Comparison of ENCODE assay signal across 20 cellular contexts in the genomic region with DNA sequence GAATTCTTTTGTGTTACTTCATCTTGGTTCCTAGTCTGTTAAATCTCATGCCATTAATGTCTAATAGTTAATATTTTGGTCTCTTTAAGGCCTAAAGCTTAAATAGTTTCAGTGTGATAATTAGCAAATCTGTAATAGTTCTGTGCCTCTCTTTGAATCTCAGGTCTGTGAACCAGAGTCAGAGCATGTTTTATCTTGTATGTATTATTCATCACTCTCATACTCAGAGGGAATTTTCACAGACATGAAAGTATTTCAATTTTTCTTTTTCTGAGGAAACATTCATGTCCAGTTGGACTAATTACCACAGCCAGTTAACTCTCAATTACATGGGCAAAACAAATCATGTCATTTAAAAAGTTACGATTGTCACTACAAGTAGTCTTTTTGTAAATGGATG.
DNase-seq lines count a peak whose midpoint lies in the region; ATAC-seq, FAIRE-seq and TF ChIP-seq lines count a peak whose summit lies in the region.
"Had no signal": no experiment of that assay in that cellular context is flagged by ENCODE, and none has a peak within 500 bp of the region (broad histone marks: within the 10 kb centered on the region; RNA-seq: fewer than 3 reads in every experiment).

No MANE protein-coding gene starts in this region.

- H3K4me2 ChIP-seq in mammary epithelial cell (ENCODE audit: insufficient read depth, low read depth, low read length) (peak overlapping the region; percentile 65), keratinocyte (ENCODE audit: control insufficient read depth, extremely low read depth, insufficient read depth, low read depth, low read length) (peak overlapping the region; percentile 62)
- H3K4me2 ChIP-seq: BLaER1, GM23338 had no signal

- H3K36me3 Mint-ChIP-seq in MCF 10A (ENCODE audit: insufficient read depth, unreplicated experiment) = no peaks in the 10 kb centered on the region
- H3K36me3 Mint-ChIP-seq: CD4-positive, CD25-positive, alpha-beta regulatory T cell; CD8-positive, alpha-beta memory T cell had no signal

- H3K4me1 ChIP-seq in mammary epithelial cell (ENCODE audit: insufficient read depth, low read length) (peaks cover 4% of the 10 kb centered on the region), keratinocyte (ENCODE audit: control insufficient read depth, extremely low read depth, insufficient read depth, low read length) (peaks cover 5% of the 10 kb centered on the region)
- H3K4me1 ChIP-seq: BLaER1 had no signal

- in situ Hi-C loops in mammary epithelial cell (cut with MboI; ENCODE audit: low sequenced_read_pairs in 2 of 2) = no loop called here

- intact Hi-C loops in mammary epithelial cell (cut with micrococcal nuclease) (no loop called here), MCF 10A (cut with micrococcal nuclease) (no loop called here)

- ATAC-seq in GM21423 (IDR thresholded peaks at IDR 0.05; ENCODE audit: unreplicated experiment) = no peak
- ATAC-seq: GM23338, HCT116 had no signal

- FAIRE-seq in bronchial epithelial cell (lab: Jason Lieb, UNC) (no peak), keratinocyte (lab: Jason Lieb, UNC) (no peak)
- FAIRE-seq: GM19239 had no signal

- no peak overlapping the region for H3K27ac Mint-ChIP-seq in MCF 10A (ENCODE audit: low read depth, unreplicated experiment)
- H3K27ac Mint-ChIP-seq: B cell; CD4-positive, CD25-positive, alpha-beta regulatory T cell; CD8-positive, alpha-beta memory T cell; GM23338; H9 had no signal

- H3K9me3 ChIP-seq in mammary epithelial cell (replicated peaks; ENCODE audit: insufficient read depth, low read length) (no peaks in the 10 kb centered on the region), keratinocyte (ENCODE audit: control insufficient read depth, low read depth, low read length) (no peaks in the 10 kb centered on the region)
- H3K9me3 ChIP-seq: BLaER1 had no signal

- DNase-seq in mammary epithelial cell = peak; percentile 51
- DNase-seq in MCF 10A (ENCODE audit: unreplicated experiment) = no peak
- peak; percentile 64 for DNase-seq in bronchial epithelial cell (ENCODE audit: low read depth)
- DNase-seq in keratinocyte (ENCODE audit: low read depth, low spot score) = no peak
- no peak for DNase-seq in T-helper 2 cell
- no peak for DNase-seq in DMS114 treated with DMSO at 0.1 percent for 48 hours (lab: John Stamatoyannopoulos, UW; ENCODE audit: unreplicated experiment)
- DNase-seq: Calu3; CD4-positive, CD25-positive, alpha-beta regulatory T cell; CD8-positive, alpha-beta memory T cell; DMS153; DND-41; H9 had no signal

- CTCF ChIA-PET in mammary epithelial cell (lab: Charles Lee; ENCODE audit: low non-redundant PET) = no interaction called here
- CTCF ChIA-PET in MCF 10A (lab: Yijun Ruan, JAX) = no interaction called here

- TF ChIP-seq CTCF in mammary epithelial cell (conservative IDR thresholded peaks at IDR 0.05 in 1 of 2, IDR thresholded peaks at IDR 0.05 in 1 of 2; ENCODE audit: extremely low read depth in 1 of 2, insufficient read depth in 1 of 2, low read depth in 1 of 2, low read length in 2 of 2) (no peak), MCF 10A (IDR thresholded peaks at IDR 0.05; ENCODE audit: unreplicated experiment) (no peak), bronchial epithelial cell (IDR thresholded peaks at IDR 0.05; ENCODE audit: insufficient read depth, low read length, severe bottlenecking) (no peak), keratinocyte (optimal IDR thresholded peaks at IDR 0.05 in 1 of 3, IDR thresholded peaks at IDR 0.05 in 1 of 3, conservative IDR thresholded peaks at IDR 0.05 in 1 of 3; ENCODE audit: extremely low read depth in 1 of 3, insufficient read depth in 2 of 3, low read length in 3 of 3) (no peak)

- BruUV-seq in mammary epithelial cell (replicated peaks; lab: Mats Ljungman, UMichigan) (no TSS peak), MCF 10A (replicated peaks; lab: Mats Ljungman, UMichigan) (no TSS peak)

- H2AFZ ChIP-seq in mammary epithelial cell (ENCODE audit: low read depth, low read length) (peak overlapping the region; percentile 2), keratinocyte (ENCODE audit: control insufficient read depth, low read length) (peak overlapping the region; percentile 58)
- H2AFZ ChIP-seq: GM23338 had no signal

- H3K27me3 ChIP-seq in mammary epithelial cell (ENCODE audit: insufficient read depth, low read length) (no peaks in the 10 kb centered on the region), bronchial epithelial cell (ENCODE audit: control insufficient read depth, insufficient read depth, low read length) (no peaks in the 10 kb centered on the region), keratinocyte (ENCODE audit: control insufficient read depth, extremely low read depth, insufficient read depth, low read length) (no peaks in the 10 kb centered on the region)
- H3K27me3 ChIP-seq: BLaER1 had no signal

- H4K20me1 ChIP-seq in mammary epithelial cell (ENCODE audit: insufficient read depth, low read length) (no peaks in the 10 kb centered on the region), keratinocyte (ENCODE audit: control insufficient read depth, extremely low read depth, insufficient read depth, low read length) (no peaks in the 10 kb centered on the region)
- H4K20me1 ChIP-seq: BLaER1 had no signal

- H3K36me3 ChIP-seq in mammary epithelial cell (ENCODE audit: insufficient read depth, low read length) (no peaks in the 10 kb centered on the region), bronchial epithelial cell (ENCODE audit: control insufficient read depth, insufficient read depth, low read length) (no peaks in the 10 kb centered on the region), keratinocyte (ENCODE audit: control insufficient read depth in 2 of 2, extremely low read depth in 1 of 2, insufficient read depth in 2 of 2, low read length in 2 of 2) (no peaks in the 10 kb centered on the region)
- H3K36me3 ChIP-seq: BLaER1 had no signal

- H3K9ac ChIP-seq in mammary epithelial cell (ENCODE audit: insufficient read depth, low read length) (no peak overlapping the region), keratinocyte (ENCODE audit: control insufficient read depth, extremely low read depth, insufficient read depth, low read length) (peak overlapping the region; percentile 28)
- H3K9ac ChIP-seq: BLaER1 had no signal

- H3K4me1 Mint-ChIP-seq in MCF 10A (ENCODE audit: insufficient read depth, unreplicated experiment) = peaks cover 7% of the 10 kb centered on the region
- H3K4me1 Mint-ChIP-seq: B cell; CD4-positive, CD25-positive, alpha-beta regulatory T cell; CD8-positive, alpha-beta memory T cell; GM23338; H9 had no signal

- no peaks in the 10 kb centered on the region for H3K79me2 ChIP-seq in mammary epithelial cell (ENCODE audit: insufficient read depth, low read length)
- H3K79me2 ChIP-seq in keratinocyte (ENCODE audit: control insufficient read depth, insufficient read depth, low read length) = no peaks in the 10 kb centered on the region

- H3K27ac ChIP-seq in mammary epithelial cell (ENCODE audit: insufficient read depth, low read depth, low read length) (peak overlapping the region; percentile 53), keratinocyte (ENCODE audit: control insufficient read depth, insufficient read depth, low read length) (peak overlapping the region; percentile 49)
- H3K27ac ChIP-seq: 22Rv1, BLaER1, C4-2B had no signal

- POLR2A ChIA-PET in MCF 10A (lab: Yijun Ruan, JAX) = no interaction called here

- no peaks in the 10 kb centered on the region for H3K9me1 ChIP-seq in keratinocyte (ENCODE audit: control insufficient read depth, extremely low read depth, insufficient read depth, low read length)

- WGBS in mammary epithelial cell (ENCODE audit: low coverage, missing lambda C conversion rate) = 0% methylated on average over 1 of the region's 1 CpG

- no peak overlapping the region for H3K4me3 Mint-ChIP-seq in MCF 10A (ENCODE audit: unreplicated experiment)
- H3K4me3 Mint-ChIP-seq: B cell; CD4-positive, CD25-positive, alpha-beta regulatory T cell; CD8-positive, alpha-beta memory T cell; GM23338; H9 had no signal

- no peaks in the 10 kb centered on the region for H3K27me3 Mint-ChIP-seq in MCF 10A (ENCODE audit: insufficient read depth, unreplicated experiment)
- H3K27me3 Mint-ChIP-seq: B cell; CD4-positive, CD25-positive, alpha-beta regulatory T cell; CD8-positive, alpha-beta memory T cell had no signal

- dilution Hi-C loops in mammary epithelial cell (cut with HindIII; ENCODE audit: low sequenced_read_pairs) (no loop called here), keratinocyte (cut with MboI; ENCODE audit: extremely low pct_ligation_motif_present, low sequenced_read_pairs) (no loop called here)

- no peak overlapping the region for H3K4me3 ChIP-seq in mammary epithelial cell (replicated peaks in 1 of 3; ENCODE audit: insufficient read depth in 1 of 3, low read depth in 2 of 3, low read length in 3 of 3)
- H3K4me3 ChIP-seq in bronchial epithelial cell (ENCODE audit: low read depth, low read length) = no peak overlapping the region
- peak overlapping the region in 1 of 3 experiments; percentile 14 for H3K4me3 ChIP-seq in keratinocyte (ENCODE audit: control insufficient read depth in 2 of 3, extremely low read depth in 1 of 3, insufficient read depth in 2 of 3, low read depth in 1 of 3, low read length in 3 of 3)
- H3K4me3 ChIP-seq: BLaER1, GM23338 had no signal

- no peaks in the 10 kb centered on the region for H3K9me3 Mint-ChIP-seq in MCF 10A (ENCODE audit: unreplicated experiment)
- H3K9me3 Mint-ChIP-seq: CD8-positive, alpha-beta memory T cell; GM23338; H9 had no signal

Comparison
In these comparisons a context has a peak if more than half of its experiments do, and no peak if none do; other contexts are left out.
1. DNase-seq: peak in mammary epithelial cell (single experiment) and bronchial epithelial cell (single experiment); none in MCF 10A (single experiment), keratinocyte (single experiment), T-helper 2 cell (0 of 5) and DMS114 treated with DMSO at 0.1 percent for 48 hours (single experiment).